10 cellular contexts compared by ENCODE assay signal in genomic region chr20:401682-402495, GRCh38. TPM values are rescaled to one million over a fixed set of nuclear protein-coding genes. Genes with fewer than 3 reads are reported as not detected.
DNase-seq lines count a peak whose midpoint lies in the region; ATAC-seq and TF ChIP-seq lines count a peak whose summit lies in the region.
"Had no signal": no experiment of that assay in that cellular context is flagged by ENCODE, and none has a peak within 500 bp of the region (broad histone marks: within the 10 kb centered on the region; RNA-seq: fewer than 3 reads in every experiment).

No MANE protein-coding gene starts in this region.

- H3K27ac Mint-ChIP-seq in activated CD8-positive, alpha-beta T cell treated with anti-CD3 and anti-CD28 coated beads for 36 hours, result peak overlapping the region; percentile 74

- peaks cover 11% of the 10 kb centered on the region for H3K36me3 ChIP-seq in DOHH2 (ENCODE audit: control insufficient read depth, low read length)
- H3K36me3 ChIP-seq in kidney epithelial cell (ENCODE audit: control insufficient read depth, insufficient read depth, low read length), result peaks cover 1% of the 10 kb centered on the region

- H3K79me2 ChIP-seq in DOHH2 (ENCODE audit: control insufficient read depth, low read length), result no peaks in the 10 kb centered on the region

- H3K9me2 ChIP-seq in DOHH2 (replicated peaks; ENCODE audit: control insufficient read depth, low read length), result no peaks in the 10 kb centered on the region

- H3K27me3 Mint-ChIP-seq in activated CD8-positive, alpha-beta T cell treated with anti-CD3 and anti-CD28 coated beads for 36 hours, result no peaks in the 10 kb centered on the region
- H3K27me3 Mint-ChIP-seq: naive thymus-derived CD4-positive, alpha-beta T cell had no signal

- H3F3A ChIP-seq in DOHH2 (ENCODE audit: control insufficient read depth, insufficient read depth), result peaks cover 3% of the 10 kb centered on the region; the same call in 1 of the 2 replicates

- peaks cover 24% of the 10 kb centered on the region for H3K4me1 Mint-ChIP-seq in activated CD8-positive, alpha-beta T cell treated with anti-CD3 and anti-CD28 coated beads for 36 hours (ENCODE audit: low read depth)

- peak; percentile 60 for ATAC-seq in activated CD8-positive, alpha-beta T cell treated with anti-CD3 and anti-CD28 coated beads for 36 hours
- no peak for ATAC-seq in GM21723 (IDR thresholded peaks at IDR 0.05; ENCODE audit: unreplicated experiment)
- ATAC-seq: naive thymus-derived CD4-positive, alpha-beta T cell had no signal

- DNase-seq in Jurkat, Clone E6-1 (ENCODE audit: low read depth, low spot score), result peak; percentile 67
- DNase-seq in activated CD8-positive, alpha-beta T cell treated with anti-CD3 and anti-CD28 coated beads for 36 hours, result peak; percentile 62
- DNase-seq in kidney epithelial cell (ENCODE audit: low read depth), result peak; percentile 100
- DNase-seq in substantia nigra (lab: John Stamatoyannopoulos, UW), result no peak
- no peak for DNase-seq in activated gamma-delta T cell treated with Interleukin-2 at 50 U/mL for 16 hours
- no peak for DNase-seq in 8988T
- DNase-seq: naive thymus-derived CD4-positive, alpha-beta T cell; stimulated activated CD4-positive, alpha-beta T cell treated with anti-CD3 and anti-CD28 coated beads, Interleukin-4, amount 100 ng/mL, for 4 hours had no signal

- H3K9me3 Mint-ChIP-seq in activated CD8-positive, alpha-beta T cell treated with anti-CD3 and anti-CD28 coated beads for 36 hours, result peaks cover 4% of the 10 kb centered on the region

- H3K27me3 ChIP-seq in DOHH2 (ENCODE audit: control insufficient read depth, low read length) (no peaks in the 10 kb centered on the region), kidney epithelial cell (ENCODE audit: control insufficient read depth, insufficient read depth, low read length) (no peaks in the 10 kb centered on the region)

- CTCF ChIA-PET in activated CD8-positive, alpha-beta T cell treated with anti-CD3 and anti-CD28 coated beads for 36 hours (lab: Charles Lee), result interaction anchor here (1.1 to 2.4 kb wide), 3 partner anchors 11 to 48 kb away, joined by 3 to 6 read pairs (median 3); no protein-coding TSS in a partner anchor

- peaks cover 25% of the 10 kb centered on the region for H3K4me1 ChIP-seq in DOHH2 (ENCODE audit: control insufficient read depth, low read length)

- peak overlapping the region; percentile 7; the same call in 1 of the 2 replicates for H3K4me3 ChIP-seq in DOHH2 (ENCODE audit: low read length)
- peak overlapping the region; percentile 21 for H3K4me3 ChIP-seq in Jurkat, Clone E6-1 (ENCODE audit: low read length)
- no peak overlapping the region for H3K4me3 ChIP-seq in kidney epithelial cell (ENCODE audit: low read depth, low read length)

- no peak overlapping the region for H3K27ac ChIP-seq in DOHH2 (ENCODE audit: low read depth, low read length)
- H3K27ac ChIP-seq in substantia nigra (ENCODE audit: low read depth, low read length, poor library complexity, severe bottlenecking), result no peak overlapping the region

- no peak overlapping the region for H3K4me3 Mint-ChIP-seq in activated CD8-positive, alpha-beta T cell treated with anti-CD3 and anti-CD28 coated beads for 36 hours

- intact Hi-C loops in activated CD8-positive, alpha-beta T cell treated with anti-CD3 and anti-CD28 coated beads for 36 hours (cut with micrococcal nuclease), result no loop called here

- H3K4me2 ChIP-seq in DOHH2 (ENCODE audit: low read length), result peak overlapping the region; percentile 37

- POLR2A ChIA-PET in activated CD8-positive, alpha-beta T cell treated with anti-CD3 and anti-CD28 coated beads for 36 hours (lab: Charles Lee), result interaction anchor here (1.3 to 1.8 kb wide), 2 partner anchors 21 to 26 kb away, joined by 3 to 4 read pairs; partner anchors contain the start of gene TRIB3

- TF ChIP-seq CTCF in DOHH2 (IDR thresholded peaks at IDR 0.05; ENCODE audit: low read depth, low read length, poor library complexity, severe bottlenecking) (no peak), kidney epithelial cell (IDR thresholded peaks at IDR 0.05; ENCODE audit: insufficient read depth, low read length, poor library complexity, severe bottlenecking) (no peak)
- TF ChIP-seq CTCF in activated CD8-positive, alpha-beta T cell treated with anti-CD3 and anti-CD28 coated beads for 36 hours (IDR thresholded peaks at IDR 0.05), result no peak

- H4K20me1 ChIP-seq in DOHH2 (ENCODE audit: control insufficient read depth, insufficient read depth, low read depth, low read length), result no peaks in the 10 kb centered on the region

- no peaks in the 10 kb centered on the region for H3K9me3 ChIP-seq in DOHH2 (ENCODE audit: control insufficient read depth, insufficient read depth, low read length)

- H3K36me3 Mint-ChIP-seq in activated CD8-positive, alpha-beta T cell treated with anti-CD3 and anti-CD28 coated beads for 36 hours (ENCODE audit: low read depth), result peaks cover 11% of the 10 kb centered on the region

RNA-seq across cellular contexts. Expression of gene RBCK1, which starts 6.2 kb away (rescaled TPM):
- polyA plus RNA-seq in Jurkat, Clone E6-1 (2012; ENCODE audit: insufficient read depth, insufficient read length), result 112 TPM
- total RNA-seq in activated CD8-positive, alpha-beta T cell treated with anti-CD3 and anti-CD28 coated beads for 36 hours, result 100 to 1,000 TPM; 122 to 130 TPM
- total RNA-seq in kidney epithelial cell, result 292 and 371 TPM in 2 replicates

RNA-seq across cellular contexts. Expression of gene TRIB3, which starts 21.3 kb away (rescaled TPM):
- 19.0 TPM for polyA plus RNA-seq in Jurkat, Clone E6-1 (2012; ENCODE audit: insufficient read depth, insufficient read length)
- 10 to 100 TPM; 59.5 to 62.5 TPM for total RNA-seq in activated CD8-positive, alpha-beta T cell treated with anti-CD3 and anti-CD28 coated beads for 36 hours
- 409 and 519 TPM in 2 replicates for total RNA-seq in kidney epithelial cell

RNA-seq across cellular contexts. Expression of gene NRSN2, which starts 55.0 kb away (rescaled TPM):
- polyA plus RNA-seq in Jurkat, Clone E6-1 (2012; ENCODE audit: insufficient read depth, insufficient read length), result not detected
- 1 to 10 TPM; 8.0 to 8.7 TPM for total RNA-seq in activated CD8-positive, alpha-beta T cell treated with anti-CD3 and anti-CD28 coated beads for 36 hours
- total RNA-seq in kidney epithelial cell, result 36.9 and 37.5 TPM in 2 replicates

Comparison
In these comparisons a context has a peak if more than half of its experiments do, and no peak if none do; other contexts are left out.
1. DNase-seq: peak in Jurkat, Clone E6-1 (single experiment), activated CD8-positive, alpha-beta T cell treated with anti-CD3 and anti-CD28 coated beads for 36 hours (single experiment) and kidney epithelial cell (single experiment); none in substantia nigra (0 of 49), activated gamma-delta T cell treated with Interleukin-2 at 50 U/mL for 16 hours (single experiment) and 8988T (single experiment).